24 cellular contexts compared by ENCODE assay signal in the genomic region with DNA sequence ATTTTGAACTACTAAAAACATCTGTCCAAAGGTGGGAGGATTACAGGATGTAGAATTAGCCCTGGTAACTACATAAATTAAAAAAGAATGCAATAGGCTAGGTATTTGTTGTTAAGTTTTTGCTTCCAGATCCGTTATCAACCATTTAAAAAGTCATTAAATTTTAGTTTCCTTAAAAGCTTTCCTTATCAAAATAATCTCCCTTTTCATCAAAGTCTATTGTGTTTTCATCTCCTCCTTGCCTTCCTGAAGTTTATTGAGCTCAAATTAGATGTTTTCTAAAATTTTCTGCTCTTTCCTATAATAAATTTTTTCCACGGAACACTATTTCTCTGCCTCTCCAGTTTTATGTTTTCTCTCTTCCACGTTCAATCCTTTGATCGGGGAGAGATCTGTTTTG.
DNase-seq lines count a peak whose midpoint lies in the region; ATAC-seq, FAIRE-seq and TF ChIP-seq lines count a peak whose summit lies in the region.
"Had no signal": no experiment of that assay in that cellular context is flagged by ENCODE, and none has a peak within 500 bp of the region (broad histone marks: within the 10 kb centered on the region; RNA-seq: fewer than 3 reads in every experiment).

No MANE protein-coding gene starts in this region.

- ATAC-seq in SK-N-SH treated with all-trans-retinoic acid at 6 μM for 48 hours (no peak), K562 (no peak)
- ATAC-seq: A549; CD8-positive, alpha-beta T cell; GM12878 had no signal

- BruUV-seq in K562 (replicated peaks; lab: Mats Ljungman, UMichigan): no TSS peak

- H3K9me3 ChIP-seq in SK-N-SH: peaks cover 4% of the 10 kb centered on the region; the same call in 1 of the 2 replicates
- peaks cover 4% of the 10 kb centered on the region; the same call in 1 of the 2 replicates for H3K9me3 ChIP-seq in K562 (replicated peaks; ENCODE audit: control insufficient read depth, insufficient read depth, low read depth, low read length)
- no peaks in the 10 kb centered on the region for H3K9me3 ChIP-seq in SJCRH30 (replicated peaks)
- H3K9me3 ChIP-seq: BLaER1 treated with 17β-estradiol and CSF1 and Interleukin-3, amounts not matched to agents 10 nM and 100 nM had no signal

- H3K27ac ChIP-seq in SK-N-SH (ENCODE audit: low read depth in 2 of 2, low read length in 1 of 2): no peak overlapping the region; a peak in 1 of 4 replicates
- H3K27ac ChIP-seq in K562 (ENCODE audit: extremely low read depth, low read depth, low read length): no peak overlapping the region
- no peak overlapping the region for H3K27ac ChIP-seq in SJCRH30
- H3K27ac ChIP-seq: 22Rv1; A549; BLaER1 treated with 17β-estradiol and CSF1 and Interleukin-3, amounts not matched to agents 10 nM and 100 nM; C4-2B had no signal

- H3K4me3 ChIP-seq in SK-N-SH (ENCODE audit: low read depth in 2 of 2, low read length in 1 of 2) (no peak overlapping the region), K562 (no peak overlapping the region), SJCRH30 (no peak overlapping the region)
- H3K4me3 ChIP-seq: A549; BLaER1 treated with 17β-estradiol and CSF1 and Interleukin-3, amounts not matched to agents 10 nM and 100 nM; GM12878 had no signal

- intact Hi-C loops in K562 (cut with micrococcal nuclease): loop anchor here (10.0 kb wide), 1 partner anchor 662 kb away; no protein-coding TSS in a partner anchor

- POLR2A ChIA-PET in SK-N-SH (lab: Yijun Ruan, JAX) (no interaction called here), K562 (lab: Yijun Ruan, JAX) (no interaction called here)

- H3K27me3 ChIP-seq in SK-N-SH (ENCODE audit: insufficient read depth): no peaks in the 10 kb centered on the region
- H3K27me3 ChIP-seq in K562 (ENCODE audit: control insufficient read depth in 2 of 2, insufficient read depth in 2 of 2, low read length in 2 of 2): no peaks in the 10 kb centered on the region
- H3K27me3 ChIP-seq in SJCRH30: no peaks in the 10 kb centered on the region
- H3K27me3 ChIP-seq: BLaER1 treated with 17β-estradiol and CSF1 and Interleukin-3, amounts not matched to agents 10 nM and 100 nM had no signal

- TF ChIP-seq EP300 in SK-N-SH (IDR thresholded peaks at IDR 0.05; ENCODE audit: borderline replicate concordance in 1 of 2, low read depth in 1 of 2, low read length in 1 of 2) (no peak), K562 (IDR thresholded peaks at IDR 0.05; ENCODE audit: low read length) (no peak)

- H4K20me1 ChIP-seq in SK-N-SH (ENCODE audit: insufficient read depth): no peaks in the 10 kb centered on the region
- no peaks in the 10 kb centered on the region for H4K20me1 ChIP-seq in K562 (replicated peaks; ENCODE audit: control insufficient read depth, insufficient read depth, low read length)
- H4K20me1 ChIP-seq: BLaER1 treated with 17β-estradiol and CSF1 and Interleukin-3, amounts not matched to agents 10 nM and 100 nM had no signal

- TF ChIP-seq CTCF in SK-N-SH (IDR thresholded peaks at IDR 0.05): no peak
- TF ChIP-seq CTCF in K562 (IDR thresholded peaks at IDR 0.05 in 2 of 3, conservative IDR thresholded peaks at IDR 0.05 in 1 of 3; ENCODE audit: insufficient read depth in 2 of 3, low read depth in 1 of 3, low read length in 3 of 3): no peak
- no peak for TF ChIP-seq CTCF in mesothelial cell of epicardium (IDR thresholded peaks at IDR 0.05; ENCODE audit: unreplicated experiment)

- H3K4me2 ChIP-seq in SK-N-SH (no peak overlapping the region), K562 (ENCODE audit: insufficient read depth, low read length) (no peak overlapping the region)
- H3K4me2 ChIP-seq: A549; BLaER1 treated with 17β-estradiol and CSF1 and Interleukin-3, amounts not matched to agents 10 nM and 100 nM had no signal

- no peak for TF ChIP-seq RAD21 in SK-N-SH (IDR thresholded peaks at IDR 0.05; ENCODE audit: low read length)
- TF ChIP-seq RAD21 in K562 (CRISPR knock-in tag; conservative IDR thresholded peaks at IDR 0.05 in 1 of 2, IDR thresholded peaks at IDR 0.05 in 1 of 2): no peak

- H3K4me1 Mint-ChIP-seq in mesothelial cell of epicardium: peaks cover 30% of the 10 kb centered on the region
- H3K4me1 Mint-ChIP-seq: B cell had no signal

- no peak for TF ChIP-seq POLR2A in K562 (conservative IDR thresholded peaks at IDR 0.05)

- H3K9me2 ChIP-seq in SK-N-SH: no peaks in the 10 kb centered on the region

- H3K9me3 Mint-ChIP-seq in mesothelial cell of epicardium: peaks cover 9% of the 10 kb centered on the region

- H3F3A ChIP-seq in SK-N-SH (replicated peaks; ENCODE audit: insufficient read depth): peaks cover 10% of the 10 kb centered on the region

- H3K27me3 Mint-ChIP-seq in mesothelial cell of epicardium (ENCODE audit: low read depth): no peaks in the 10 kb centered on the region

- H3K36me3 Mint-ChIP-seq in mesothelial cell of epicardium: peaks cover 10% of the 10 kb centered on the region
- H3K36me3 Mint-ChIP-seq: CD8-positive, alpha-beta T cell had no signal

- H3K79me2 ChIP-seq in SK-N-SH (ENCODE audit: insufficient read depth): no peaks in the 10 kb centered on the region
- no peaks in the 10 kb centered on the region for H3K79me2 ChIP-seq in K562 (ENCODE audit: control insufficient read depth, insufficient read depth, low read length)

- H3K4me1 ChIP-seq in SK-N-SH (ENCODE audit: control insufficient read depth in 1 of 2, insufficient read depth in 2 of 2, low read depth in 1 of 2, low read length in 1 of 2) (peaks cover 0 to 4% of the 10 kb centered on the region in 2 experiments; a peak in 2 of 4 replicates), K562 (replicated peaks in 1 of 2; ENCODE audit: control insufficient read depth in 2 of 2, insufficient read depth in 2 of 2, low read length in 2 of 2) (peaks cover 7 to 22% of the 10 kb centered on the region in 2 experiments), SJCRH30 (peaks cover 17% of the 10 kb centered on the region)
- H3K4me1 ChIP-seq: A549 had no signal

- in situ Hi-C loops in K562 (cut with MboI): loop anchor here (10.0 kb wide), 1 partner anchor 442 kb away; no protein-coding TSS in a partner anchor

- no peaks in the 10 kb centered on the region for H3K9me1 ChIP-seq in K562 (ENCODE audit: control insufficient read depth, insufficient read depth, low read length)

- DNase-seq in SK-N-SH (no peak), K562 (ENCODE audit: extremely low read depth in 1 of 4, low spot score in 3 of 4) (no peak), mesothelial cell of epicardium (ENCODE audit: low spot score in 2 of 2, unreplicated experiment in 2 of 2) (no peak), NOMO-1 (lab: John Stamatoyannopoulos, UW; ENCODE audit: unreplicated experiment in 2 of 2) (no peak), SJCRH30 (no peak)
- DNase-seq: AML-193; CD4-positive, alpha-beta T cell; CD8-positive, alpha-beta T cell; DMS 273 treated with DMSO at 0.1 percent for 48 hours; DMS153; DMS53; DMS79; DND-41; EL; GDM1 had no signal

- no peak overlapping the region for H3K4me3 Mint-ChIP-seq in mesothelial cell of epicardium
- H3K4me3 Mint-ChIP-seq: B cell; CD4-positive, alpha-beta T cell; CD8-positive, alpha-beta T cell had no signal

- H3K9ac ChIP-seq in SK-N-SH (no peak overlapping the region), K562 (ENCODE audit: insufficient read depth in 1 of 2, low read depth in 2 of 2, low read length in 2 of 2) (no peak overlapping the region)
- H3K9ac ChIP-seq: BLaER1 treated with 17β-estradiol and CSF1 and Interleukin-3, amounts not matched to agents 10 nM and 100 nM had no signal

- peak overlapping the region; percentile 76 for H3K27ac Mint-ChIP-seq in mesothelial cell of epicardium
- H3K27ac Mint-ChIP-seq: B cell; CD4-positive, alpha-beta T cell; CD8-positive, alpha-beta T cell had no signal

- CTCF ChIA-PET in SK-N-SH (lab: Yijun Ruan, JAX): interaction anchor here (1.0 kb wide), 1 partner anchor 10 kb away, joined by 3 read pairs; no protein-coding TSS in a partner anchor
- CTCF ChIA-PET in K562 (lab: Yijun Ruan, JAX; ENCODE audit: low intra/inter-chr PET ratio): interaction anchor here (0.6 kb wide), 1 partner anchor 67 kb away, joined by 3 read pairs; no protein-coding TSS in a partner anchor

- whole genome bisulfite sequencing in SK-N-SH (ENCODE audit: low lambda C conversion rate): 33% methylated on average over 4 of the region's 4 CpGs
- 50% methylated on average over 4 of the region's 4 CpGs for WGBS in K562 (ENCODE audit: insufficient coverage, low coverage, missing lambda C conversion rate)

- H2AFZ ChIP-seq in SK-N-SH (ENCODE audit: low read depth) (no peak overlapping the region), K562 (ENCODE audit: low read depth, low read length) (0 out of 2 replicates have a peak overlapping the region, but pooled peaks have one; percentile 0)

- H3K36me3 ChIP-seq in SK-N-SH (replicated peaks in 1 of 2; ENCODE audit: control insufficient read depth in 1 of 2, insufficient read depth in 2 of 2, low read length in 1 of 2) (no peaks in the 10 kb centered on the region), K562 (ENCODE audit: control insufficient read depth, insufficient read depth, low read length) (no peaks in the 10 kb centered on the region), SJCRH30 (no peaks in the 10 kb centered on the region)
- H3K36me3 ChIP-seq: BLaER1 treated with 17β-estradiol and CSF1 and Interleukin-3, amounts not matched to agents 10 nM and 100 nM had no signal

- FAIRE-seq in K562 (lab: Jason Lieb, UNC): no peak
- FAIRE-seq: A549, GM12878, GM12892, GM18507 had no signal

TF ChIP-seq in SK-N-SH treated with all-trans-retinoic acid at 6 μM for 48 hours, 23 proteins besides CTCF, POLR2A, EP300 and RAD21 (continues in another document):
- TF ChIP-seq SNAI2 (CRISPR knock-in tag; IDR thresholded peaks at IDR 0.05) (no peak), ISL1 (CRISPR knock-in tag; IDR thresholded peaks at IDR 0.05) (peak; percentile 71)

TF ChIP-seq in SK-N-SH, 30 proteins besides CTCF, POLR2A, EP300 and RAD21 (continues in another document):
- TF ChIP-seq POLR2AphosphoS5 (IDR thresholded peaks at IDR 0.05; ENCODE audit: low read depth, low read length) (no peak), FOXJ3 (CRISPR knock-in tag; IDR thresholded peaks at IDR 0.05) (no peak), TAF1 (IDR thresholded peaks at IDR 0.05; ENCODE audit: borderline replicate concordance, low read depth, low read length) (no peak)

TF ChIP-seq in K562, 482 proteins besides CTCF, POLR2A, EP300 and RAD21 (continues in another document):
- TF ChIP-seq CTBP1 (IDR thresholded peaks at IDR 0.05; ENCODE audit: borderline replicate concordance) (no peak), MTF1 (CRISPR knock-in tag; IDR thresholded peaks at IDR 0.05; ENCODE audit: borderline replicate concordance) (no peak), ZFPM2 (CRISPR knock-in tag; IDR thresholded peaks at IDR 0.05) (no peak)
- TF ChIP-seq, protein P1, sequence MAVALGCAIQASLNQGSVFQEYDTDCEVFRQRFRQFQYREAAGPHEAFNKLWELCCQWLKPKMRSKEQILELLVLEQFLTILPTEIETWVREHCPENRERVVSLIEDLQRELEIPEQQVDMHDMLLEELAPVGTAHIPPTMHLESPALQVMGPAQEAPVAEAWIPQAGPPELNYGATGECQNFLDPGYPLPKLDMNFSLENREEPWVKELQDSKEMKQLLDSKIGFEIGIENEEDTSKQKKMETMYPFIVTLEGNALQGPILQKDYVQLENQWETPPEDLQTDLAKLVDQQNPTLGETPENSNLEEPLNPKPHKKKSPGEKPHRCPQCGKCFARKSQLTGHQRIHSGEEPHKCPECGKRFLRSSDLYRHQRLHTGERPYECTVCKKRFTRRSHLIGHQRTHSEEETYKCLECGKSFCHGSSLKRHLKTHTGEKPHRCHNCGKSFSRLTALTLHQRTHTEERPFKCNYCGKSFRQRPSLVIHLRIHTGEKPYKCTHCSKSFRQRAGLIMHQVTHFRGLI (CRISPR knock-in tag; IDR thresholded peaks at IDR 0.05): no peak
